In the genomic region with DNA sequence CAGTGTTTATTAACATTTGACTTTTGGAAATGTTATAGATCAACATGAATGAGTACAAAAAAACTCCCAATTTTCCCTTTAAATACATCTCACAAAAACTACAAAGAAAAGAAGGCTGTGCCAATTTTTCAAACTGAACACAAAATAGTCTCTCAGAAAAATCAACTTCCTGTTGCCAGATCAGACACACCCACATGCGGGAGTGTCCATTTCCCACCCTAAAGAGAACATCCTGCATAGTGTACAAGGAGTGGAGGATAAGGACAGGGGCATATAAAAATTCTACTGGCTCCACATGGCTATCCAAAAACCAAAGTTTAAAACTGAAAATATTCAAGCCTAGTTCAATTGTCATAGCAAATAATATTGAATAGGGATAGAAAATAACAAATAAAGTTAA, we compare ENCODE assay signal across 17 cellular contexts.
A peak's percentile ranks its signal among the peaks of the same experiment; 100 is the strongest.
DNase-seq lines count a peak whose midpoint lies in the region; ATAC-seq, FAIRE-seq and TF ChIP-seq lines count a peak whose summit lies in the region.
"Had no signal": no experiment of that assay in that cellular context is flagged by ENCODE, and none has a peak within 500 bp of the region (broad histone marks: within the 10 kb centered on the region; RNA-seq: fewer than 3 reads in every experiment).

No MANE protein-coding gene starts in this region.

- no TSS peak for BruUV-seq in MCF 10A (replicated peaks; lab: Mats Ljungman, UMichigan)

- H3K9me3 ChIP-seq in left ventricle myocardium inferior (replicated peaks): no peaks in the 10 kb centered on the region
- no peaks in the 10 kb centered on the region for H3K9me3 ChIP-seq in RWPE2 (ENCODE audit: severe bottlenecking)
- no peaks in the 10 kb centered on the region for H3K9me3 ChIP-seq in upper lobe of right lung
- H3K9me3 ChIP-seq: adrenal gland, neutrophil had no signal

- TF ChIP-seq CTCF in left ventricle myocardium inferior (IDR thresholded peaks at IDR 0.05; ENCODE audit: borderline replicate concordance) (no peak), RWPE2 (IDR thresholded peaks at IDR 0.05; ENCODE audit: poor library complexity, severe bottlenecking) (no peak), upper lobe of right lung (IDR thresholded peaks at IDR 0.05) (no peak), MCF 10A (IDR thresholded peaks at IDR 0.05; ENCODE audit: unreplicated experiment) (no peak)

- H3K36me3 Mint-ChIP-seq in MCF 10A (ENCODE audit: insufficient read depth, unreplicated experiment): peaks cover 23% of the 10 kb centered on the region

- CTCF ChIA-PET in MCF 10A (lab: Yijun Ruan, JAX): interaction anchor here (0.5 to 1.6 kb wide), 11 partner anchors 8 to 1451 kb away, joined by 3 to 6 read pairs (median 3); no protein-coding TSS in a partner anchor

- H3K36me3 ChIP-seq in left ventricle myocardium inferior (peaks cover 8% of the 10 kb centered on the region), RWPE2 (ENCODE audit: low read depth) (peaks cover 11% of the 10 kb centered on the region; the same call in 1 of the 2 replicates), upper lobe of right lung (peaks cover 15% of the 10 kb centered on the region)
- H3K36me3 ChIP-seq: adrenal gland had no signal

- no peak for TF ChIP-seq POLR2A in erythroblast (IDR thresholded peaks at IDR 0.05; ENCODE audit: low read length)

- H3K4me3 Mint-ChIP-seq in MCF 10A (ENCODE audit: unreplicated experiment): no peak overlapping the region

- intact Hi-C loops in left ventricle myocardium inferior (cut with micrococcal nuclease) (no loop called here), Right ventricle myocardium inferior (cut with DNase I) (no loop called here), upper lobe of right lung (cut with DNase I) (no loop called here), MCF 10A (cut with micrococcal nuclease) (loop anchor here (5.0 to 10.0 kb wide), 2 partner anchors 377 to 1404 kb away; partner anchors contain the start of gene KLHL29)

- H3K27ac ChIP-seq in left ventricle myocardium inferior (replicated peaks) (peak overlapping the region; percentile 60), RWPE2 (ENCODE audit: poor library complexity, severe bottlenecking) (no peak overlapping the region), upper lobe of right lung (no peak overlapping the region)
- H3K27ac ChIP-seq: neutrophil had no signal

- no peak for ATAC-seq in Right ventricle myocardium inferior
- 0 out of 3 replicates have a peak, but pooled peaks have one; percentile 52 for ATAC-seq in RWPE2 (ENCODE audit: low read depth)
- ATAC-seq in upper lobe of right lung: peak; percentile 55

- H3K27me3 ChIP-seq in left ventricle myocardium inferior (ENCODE audit: low read depth) (no peaks in the 10 kb centered on the region), RWPE2 (ENCODE audit: insufficient read depth, poor library complexity, severe bottlenecking) (no peaks in the 10 kb centered on the region), upper lobe of right lung (no peaks in the 10 kb centered on the region)
- H3K27me3 ChIP-seq: adrenal gland, neutrophil had no signal

- no peak for FAIRE-seq in RCC 7860 (lab: Jason Lieb, UNC)
- FAIRE-seq: bronchial epithelial cell had no signal

- H3K4me3 ChIP-seq in left ventricle myocardium inferior (no peak overlapping the region), RWPE2 (ENCODE audit: severe bottlenecking) (no peak overlapping the region), upper lobe of right lung (no peak overlapping the region)
- H3K4me3 ChIP-seq: adrenal gland had no signal

- no peaks in the 10 kb centered on the region for H3K9me3 Mint-ChIP-seq in MCF 10A (ENCODE audit: unreplicated experiment)

- no peak overlapping the region for H3K27ac Mint-ChIP-seq in MCF 10A (ENCODE audit: low read depth, unreplicated experiment)

- H3K4me1 ChIP-seq in left ventricle myocardium inferior (peaks cover 16% of the 10 kb centered on the region), RWPE2 (ENCODE audit: insufficient read depth, poor library complexity, severe bottlenecking) (peaks cover 24% of the 10 kb centered on the region), upper lobe of right lung (peaks cover 3% of the 10 kb centered on the region)

- H3K4me1 Mint-ChIP-seq in MCF 10A (ENCODE audit: insufficient read depth, unreplicated experiment): peaks cover 24% of the 10 kb centered on the region

- H3K27me3 Mint-ChIP-seq in MCF 10A (ENCODE audit: insufficient read depth, unreplicated experiment): no peaks in the 10 kb centered on the region

- POLR2A ChIA-PET in MCF 10A (lab: Yijun Ruan, JAX): interaction anchor here (0.6 kb wide), 1 partner anchor 25 kb away, joined by 3 read pairs; no protein-coding TSS in a partner anchor

- DNase-seq in left ventricle myocardium inferior: no peak
- no peak for DNase-seq in Right ventricle myocardium inferior (ENCODE audit: missing footprints)
- DNase-seq in RWPE2 (ENCODE audit: low spot score): no peak
- peak; percentile 24 to 29 for DNase-seq in erythroblast (lab: John Stamatoyannopoulos, UW)
- DNase-seq in upper lobe of right lung: no peak
- no peak for DNase-seq in MCF 10A (ENCODE audit: unreplicated experiment)
- no peak for DNase-seq in RCC 7860 (ENCODE audit: low spot score)
- no peak for DNase-seq in Kasumi-1 (lab: John Stamatoyannopoulos, UW)
- DNase-seq: activated CD4-positive, CD25-positive, alpha-beta regulatory T cell; activated effector memory CD4-positive, alpha-beta T cell treated with Interleukin-2 at 50 U/mL for 16 hours; adrenal gland; DMS79 treated with DMSO at 0.1 percent for 48 hours; HCEC 1CT; NCI-H1694; NCI-H345 had no signal

Comparison
In these comparisons a context has a peak if more than half of its experiments do, and no peak if none do; other contexts are left out.
1. DNase-seq: peak in erythroblast (2 of 2); none in left ventricle myocardium inferior (single experiment), Right ventricle myocardium inferior (single experiment), RWPE2 (single experiment), upper lobe of right lung (single experiment), MCF 10A (single experiment), RCC 7860 (single experiment) and Kasumi-1 (0 of 2).